28 cellular contexts compared by ENCODE assay signal in genomic region chr11:69531071-69531716, GRCh38. TPM values are rescaled to one million over a fixed set of nuclear protein-coding genes. Genes with fewer than 3 reads are reported as not detected.
DNase-seq lines count a peak whose midpoint lies in the region; ATAC-seq, FAIRE-seq and TF ChIP-seq lines count a peak whose summit lies in the region.
"Had no signal": no experiment of that assay in that cellular context is flagged by ENCODE, and none has a peak within 500 bp of the region (broad histone marks: within the 10 kb centered on the region; RNA-seq: fewer than 3 reads in every experiment).

No MANE protein-coding gene starts in this region.

- intact Hi-C loops in cardiac septum (cut with DNase I) (no loop called here), left ventricle myocardium superior (cut with micrococcal nuclease) (no loop called here), upper lobe of right lung (cut with DNase I) (no loop called here)

- no peak overlapping the region for H3K4me3 ChIP-seq in upper lobe of right lung
- H3K4me3 ChIP-seq: heart left ventricle, K562, MG63, mucosa of descending colon, smooth muscle cell, tibial nerve had no signal

- H3K9me3 Mint-ChIP-seq in chondrocyte (ENCODE audit: low read depth), result no peaks in the 10 kb centered on the region
- no peaks in the 10 kb centered on the region for H3K9me3 Mint-ChIP-seq in T-cell
- H3K9me3 Mint-ChIP-seq: stimulated activated naive CD8-positive, alpha-beta T cell treated with anti-CD3 and anti-CD28 coated beads, Interleukin-15, Interleukin-2, amounts not matched to agents 100 ng/mL and 50 ng/mL, for 24 hours had no signal

- H3K27me3 ChIP-seq in upper lobe of right lung, result no peaks in the 10 kb centered on the region
- H3K27me3 ChIP-seq: BE2C, heart left ventricle, MG63, tibial nerve had no signal

- H3K4me1 Mint-ChIP-seq in chondrocyte (ENCODE audit: low read depth) (no peaks in the 10 kb centered on the region), T-cell (peaks cover 0 to 21% (median 2%) of the 10 kb centered on the region in 3 donors)

- TF ChIP-seq CTCF in chondrocyte (IDR thresholded peaks at IDR 0.05), result no peak
- no peak for TF ChIP-seq CTCF in upper lobe of right lung (IDR thresholded peaks at IDR 0.05)
- TF ChIP-seq CTCF in D721Med (IDR thresholded peaks at IDR 0.05; ENCODE audit: insufficient read depth, missing control alignments), result no peak

- no peaks in the 10 kb centered on the region for H3K4me1 ChIP-seq in upper lobe of right lung
- H3K4me1 ChIP-seq: BE2C, heart left ventricle, tibial nerve had no signal

- no peak overlapping the region for H3K27ac ChIP-seq in upper lobe of right lung
- H3K27ac ChIP-seq: heart left ventricle, tibial nerve had no signal

- H3K9me3 ChIP-seq in upper lobe of right lung, result no peaks in the 10 kb centered on the region
- H3K9me3 ChIP-seq: BE2C, heart left ventricle, MG63, mucosa of descending colon, tibial nerve had no signal

- CTCF ChIA-PET in T-cell (lab: Charles Lee), result no interaction called here

- H3K27ac Mint-ChIP-seq in chondrocyte (ENCODE audit: unreplicated experiment), result no peak overlapping the region
- no peak overlapping the region for H3K27ac Mint-ChIP-seq in T-cell
- H3K27ac Mint-ChIP-seq: stimulated activated naive CD8-positive, alpha-beta T cell treated with anti-CD3 and anti-CD28 coated beads, Interleukin-15, Interleukin-2, amounts not matched to agents 100 ng/mL and 50 ng/mL, for 24 hours had no signal

- H3K36me3 Mint-ChIP-seq in chondrocyte (ENCODE audit: low read depth) (no peaks in the 10 kb centered on the region), T-cell (no peaks in the 10 kb centered on the region)

- no peak for FAIRE-seq in D721Med (lab: Jason Lieb, UNC)
- FAIRE-seq: A204.1, K562 had no signal

- DNase-seq in cardiac septum (ENCODE audit: low spot score) (peak; percentile 66), left ventricle myocardium superior (no peak), chondrocyte (ENCODE audit: low spot score) (peak; percentile 58), mesenteric fat pad (ENCODE audit: low spot score) (peak; percentile 62), upper lobe of right lung (peak; percentile 40), D721Med (ENCODE audit: insufficient read length, low spot score) (no peak), T-cell (no peak), SK-N-DZ (ENCODE audit: low spot score) (no peak)
- DNase-seq: activated CD4-positive, alpha-beta T cell treated with anti-CD3 and anti-CD28 coated beads for 4 hours; BE2C; dermis blood vessel endothelial cell; EL; heart left ventricle; MG63; NCI-H1417 treated with DMSO at 0.1 percent for 48 hours; NCI-H2107; NCI-H446 treated with DMSO at 0.1 percent for 48 hours; SIG-M5; stimulated activated CD4-positive, alpha-beta T cell treated with anti-CD3 and anti-CD28 coated beads, Interleukin-2, amount 100 ng/mL, for 48 hours; T-helper 1 cell had no signal

- H3K27me3 Mint-ChIP-seq in chondrocyte (ENCODE audit: low read depth), result peaks cover 9% of the 10 kb centered on the region
- peaks cover 24 to 34% of the 10 kb centered on the region in 2 donors for H3K27me3 Mint-ChIP-seq in T-cell

- POLR2A ChIA-PET in T-cell (lab: Charles Lee), result no interaction called here

- ATAC-seq in left ventricle myocardium superior (no peak), upper lobe of right lung (no peak), T-cell (replicated peaks in 1 of 4) (no peak)

- no peaks in the 10 kb centered on the region for H3K36me3 ChIP-seq in upper lobe of right lung
- H3K36me3 ChIP-seq: BE2C, heart left ventricle, MG63, tibial nerve had no signal

- H3K4me3 Mint-ChIP-seq in chondrocyte (ENCODE audit: unreplicated experiment) (no peak overlapping the region), T-cell (no peak overlapping the region)
- H3K4me3 Mint-ChIP-seq: stimulated activated naive CD8-positive, alpha-beta T cell treated with anti-CD3 and anti-CD28 coated beads, Interleukin-15, Interleukin-2, amounts not matched to agents 100 ng/mL and 50 ng/mL, for 24 hours had no signal

RNA-seq across cellular contexts. Expression of gene LINC01488, which starts 49.7 kb away (rescaled TPM):
- total RNA-seq in cardiac septum (0.19 TPM), left ventricle myocardium superior (not detected), chondrocyte (not detected in 3 replicates), mesenteric fat pad (not detected), upper lobe of right lung (not detected), T-cell (not detected)
- polyA plus RNA-seq in SK-N-DZ (2014; cell fraction: cytosol; rRNA removed), result not detected in 2 replicates
- polyA plus RNA-seq in SK-N-DZ (2014; cell fraction: nucleus; rRNA removed), result 0.27 TPM in 1 of 2 replicates, not detected in the other
- total RNA-seq: dermis blood vessel endothelial cell, H4, K562, mucosa of descending colon, smooth muscle cell, tibial nerve had no signal
- polyA plus RNA-seq: adipose tissue, K562, smooth muscle cell had no signal

Comparison
In these comparisons a context has a peak if more than half of its experiments do, and no peak if none do; other contexts are left out.
1. DNase-seq: peak in cardiac septum (single experiment), chondrocyte (single experiment), mesenteric fat pad (single experiment) and upper lobe of right lung (single experiment); none in left ventricle myocardium superior (single experiment), D721Med (single experiment), T-cell (0 of 34) and SK-N-DZ (single experiment).